7 cellular contexts compared by ENCODE assay signal in the genomic region with DNA sequence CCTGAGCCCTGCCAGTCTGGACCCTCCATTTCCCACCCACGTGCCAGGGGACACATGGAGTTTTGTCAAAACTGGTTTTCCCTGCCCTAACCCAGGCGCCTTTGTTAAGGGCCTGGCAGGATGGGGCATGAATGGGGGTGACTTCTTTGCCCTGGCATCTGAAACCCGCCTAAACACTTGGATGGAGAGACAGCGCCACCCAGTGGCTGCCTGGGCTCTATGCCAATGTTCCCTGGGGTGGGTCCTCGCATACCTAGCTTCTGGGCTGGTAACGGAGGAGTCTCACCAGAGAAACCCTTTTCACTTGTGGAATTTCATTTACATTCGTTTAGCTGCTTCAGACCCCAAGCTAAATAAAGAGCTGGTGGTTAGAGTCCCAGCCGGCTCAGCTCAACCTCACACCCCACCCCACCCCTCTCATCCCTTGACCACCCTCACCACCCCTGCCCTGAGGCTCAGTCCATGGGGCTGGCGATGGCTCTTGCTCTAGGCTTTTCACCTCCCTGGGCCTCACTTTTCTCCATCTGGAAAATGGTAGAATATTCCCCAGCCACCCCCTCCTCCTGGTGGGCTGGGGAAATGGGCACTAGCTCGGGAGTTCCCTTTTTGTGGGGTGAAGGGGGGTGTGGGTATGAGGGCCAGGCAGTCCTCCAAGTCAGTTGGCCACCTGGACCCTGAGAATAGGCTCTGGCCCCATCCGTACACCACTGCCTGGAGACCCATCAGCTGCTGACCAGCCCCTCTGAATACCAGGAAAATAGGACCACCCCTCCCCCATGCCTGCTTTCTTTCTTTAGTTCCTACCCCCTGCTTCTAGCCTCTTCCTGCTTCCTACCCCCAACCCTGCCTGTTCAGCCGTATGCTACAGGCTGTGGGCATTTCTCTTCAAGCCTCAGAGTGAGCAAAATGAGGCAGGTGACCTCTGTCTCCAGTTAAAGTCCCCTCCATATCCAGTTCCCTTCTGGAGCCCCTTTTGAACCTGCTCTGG. TPM values are rescaled to one million over a fixed set of nuclear protein-coding genes. Genes with fewer than 3 reads are reported as not detected.
A peak's percentile ranks its signal among the peaks of the same experiment; 100 is the strongest.
DNase-seq lines count a peak whose midpoint lies in the region; ATAC-seq and TF ChIP-seq lines count a peak whose summit lies in the region.

No MANE protein-coding gene starts in this region.

- H3K4me1 ChIP-seq in PC-3 (ENCODE audit: insufficient read depth, low read length) (peaks cover 8% of the 10 kb centered on the region), neural progenitor cell (peaks cover 17% of the 10 kb centered on the region)

- H3K4me2 ChIP-seq in PC-3 (ENCODE audit: low read length) (no peak overlapping the region), neural progenitor cell (peak overlapping the region; percentile 67)

- TF ChIP-seq CTCF in GM12874 (IDR thresholded peaks at IDR 0.05; ENCODE audit: insufficient read depth, low read depth, low read length) = peak; percentile 62
- TF ChIP-seq CTCF in PC-3 (conservative IDR thresholded peaks at IDR 0.05; ENCODE audit: low read depth, low read length) = peak; percentile 86
- peak; percentile 73 for TF ChIP-seq CTCF in fibroblast of villous mesenchyme (IDR thresholded peaks at IDR 0.05; ENCODE audit: insufficient read depth, low read depth, low read length)
- peak; percentile 78 for TF ChIP-seq CTCF in neural progenitor cell (IDR thresholded peaks at IDR 0.05)

- H3K36me3 ChIP-seq in PC-3 (ENCODE audit: low read depth, low read length) (no peaks in the 10 kb centered on the region), neural progenitor cell (no peaks in the 10 kb centered on the region)

- DNase-seq in HUDEP-2 (lab: John Stamatoyannopoulos, UW; ENCODE audit: unreplicated experiment in 76 of 76) (peak in 59 of 76 experiments; percentile 0 to 62 (median 23)), PC-3 (peak; percentile 83), activated T-helper 1 cell treated with Interleukin-2 at 50 U/mL for 16 hours (ENCODE audit: low read depth) (peak; percentile 57), fibroblast of villous mesenchyme (ENCODE audit: low read depth) (peak; percentile 60), neural progenitor cell (ENCODE audit: low spot score) (peak; percentile 92), substantia nigra (lab: John Stamatoyannopoulos, UW) (peak in 47 of 49 donors; percentile 1 to 71 (median 37))

- H3K27ac ChIP-seq in PC-3 (ENCODE audit: low read length) (no peak overlapping the region), neural progenitor cell (peak overlapping the region; percentile 18), substantia nigra (ENCODE audit: low read depth, low read length, poor library complexity, severe bottlenecking) (no peak overlapping the region)

- H3K9ac ChIP-seq in PC-3 (ENCODE audit: low read length) = no peak overlapping the region
- no peak overlapping the region for H3K9ac ChIP-seq in neural progenitor cell

- H3K27me3 Mint-ChIP-seq in neural progenitor cell (ENCODE audit: insufficient read depth, low read depth) = peaks cover 4% of the 10 kb centered on the region

- peak overlapping the region; percentile 46 for H3K4me3 Mint-ChIP-seq in neural progenitor cell

- peak overlapping the region; percentile 87 for H3K27ac Mint-ChIP-seq in neural progenitor cell

- no peaks in the 10 kb centered on the region for H3K79me2 ChIP-seq in PC-3 (ENCODE audit: low read length)
- H3K79me2 ChIP-seq in neural progenitor cell (ENCODE audit: low read depth) = no peaks in the 10 kb centered on the region

- no TSS peak for BruUV-seq in PC-3 (replicated peaks; lab: Mats Ljungman, UMichigan)

- H4K20me1 ChIP-seq in PC-3 (ENCODE audit: low read length) = no peaks in the 10 kb centered on the region
- no peaks in the 10 kb centered on the region for H4K20me1 ChIP-seq in neural progenitor cell (ENCODE audit: low read depth)

- H2AFZ ChIP-seq in PC-3 (ENCODE audit: low read length) = no peak overlapping the region
- H2AFZ ChIP-seq in neural progenitor cell (replicated peaks) = no peak overlapping the region

- POLR2A ChIA-PET in PC-3 (lab: Charles Lee; ENCODE audit: unreplicated experiment) = interaction anchor here (1.0 kb wide), 1 partner anchor 394 kb away, joined by 4 read pairs; the partner anchor contains the start of gene EFNB1

- H3K4me3 ChIP-seq in PC-3 (ENCODE audit: low read length) (no peak overlapping the region), fibroblast of villous mesenchyme (ENCODE audit: low read depth, low read length) (no peak overlapping the region), neural progenitor cell (no peak overlapping the region)

- no peaks in the 10 kb centered on the region for H3F3A ChIP-seq in PC-3 (ENCODE audit: low read length, unreplicated experiment)
- H3F3A ChIP-seq in neural progenitor cell (ENCODE audit: low read depth) = peaks cover 16% of the 10 kb centered on the region

- H3K9me3 Mint-ChIP-seq in neural progenitor cell = peaks cover 2% of the 10 kb centered on the region

- ATAC-seq in PC-3 = peak; percentile 93

- intact Hi-C loops in PC-3 (cut with micrococcal nuclease) = loop anchor here (1.0 to 5.0 kb wide), 5 partner anchors 70 to 400 kb away; no protein-coding TSS in a partner anchor

- CTCF ChIA-PET in PC-3 (lab: Charles Lee) = interaction anchor here (1.3 to 1.8 kb wide), 4 partner anchors 128 to 400 kb away, joined by 6 to 9 read pairs (median 8); partner anchors contain the start of gene EFNB1

- H3K4me1 Mint-ChIP-seq in neural progenitor cell = peaks cover 18% of the 10 kb centered on the region

- H3K36me3 Mint-ChIP-seq in neural progenitor cell = no peaks in the 10 kb centered on the region

- no peaks in the 10 kb centered on the region for H3K27me3 ChIP-seq in PC-3 (ENCODE audit: low read length)
- H3K27me3 ChIP-seq in neural progenitor cell = no peaks in the 10 kb centered on the region

- no peaks in the 10 kb centered on the region for H3K9me3 ChIP-seq in PC-3 (ENCODE audit: low read length)
- H3K9me3 ChIP-seq in neural progenitor cell (ENCODE audit: low read depth) = no peaks in the 10 kb centered on the region

- H3K9me2 ChIP-seq in PC-3 (replicated peaks; ENCODE audit: low read length) = no peaks in the 10 kb centered on the region

RNA-seq across cellular contexts. Expression of gene PJA1, which starts 57.1 kb away (rescaled TPM):
- total RNA-seq in PC-3 (2014; rRNA removed) (32.0 and 37.6 TPM in 2 replicates), fibroblast of villous mesenchyme (25.4 and 28.1 TPM in 2 replicates), neural progenitor cell (ENCODE audit: low replicate concordance) (53.6 and 62.1 TPM in 2 replicates)

Comparison
In these comparisons a context has a peak if more than half of its experiments do, and no peak if none do; other contexts are left out.
1. DNase-seq: peak in every context shown above with its lines; median percentile 92 in neural progenitor cell; 83 in PC-3; 60 in fibroblast of villous mesenchyme; 57 in activated T-helper 1 cell treated with Interleukin-2 at 50 U/mL for 16 hours; 37 in substantia nigra; 23 in HUDEP-2.